In the genomic region with DNA sequence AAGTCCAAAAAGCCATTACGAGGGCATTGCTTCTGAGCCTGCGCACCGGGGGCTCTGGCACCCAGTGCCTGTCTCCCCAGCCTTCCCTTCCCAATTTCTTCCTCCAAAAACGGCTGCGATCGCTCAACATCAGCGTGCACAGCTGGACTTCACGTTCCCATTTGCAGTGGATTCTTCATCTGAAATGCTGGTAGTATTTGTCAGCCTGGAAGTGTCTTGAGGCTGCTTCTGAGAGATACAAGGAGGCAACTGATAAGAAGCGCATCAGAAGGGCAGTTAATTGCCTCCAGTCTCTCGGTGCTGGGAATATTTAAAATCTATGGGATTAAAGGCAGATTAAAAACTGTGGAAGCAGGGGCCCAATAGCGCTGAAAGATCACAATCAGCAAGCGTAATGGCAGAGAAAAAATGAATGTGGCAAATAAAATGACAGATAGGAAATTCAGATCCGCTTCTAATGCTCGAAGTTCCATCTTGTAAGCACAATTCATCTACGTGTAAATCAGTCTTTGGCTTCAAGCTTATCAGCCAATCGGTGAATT, we compare ENCODE assay signal across 24 cellular contexts.
A peak's percentile ranks its signal among the peaks of the same experiment; 100 is the strongest.
DNase-seq lines count a peak whose midpoint lies in the region; ATAC-seq, FAIRE-seq and TF ChIP-seq lines count a peak whose summit lies in the region.
"Had no signal": no experiment of that assay in that cellular context is flagged by ENCODE, and none has a peak within 500 bp of the region (broad histone marks: within the 10 kb centered on the region; RNA-seq: fewer than 3 reads in every experiment).

No MANE protein-coding gene starts in this region.

- H4K20me1 ChIP-seq in GM23338 (replicated peaks; ENCODE audit: insufficient read depth) (no peaks in the 10 kb centered on the region), H1 (replicated peaks in 1 of 2; ENCODE audit: control insufficient read depth in 1 of 2, insufficient read depth in 2 of 2, low read length in 2 of 2) (no peaks in the 10 kb centered on the region), neural progenitor cell (ENCODE audit: low read depth) (no peaks in the 10 kb centered on the region)
- H4K20me1 ChIP-seq: BLaER1 treated with 17β-estradiol and CSF1 and Interleukin-3, amounts not matched to agents 10 nM and 100 nM had no signal

- no peak overlapping the region; the same call in 1 of the 2 replicates for H2BK15ac ChIP-seq in H1 (ENCODE audit: low read length)

- peak overlapping the region; percentile 25; the same call in 1 of the 2 replicates for H3K4me3 ChIP-seq in BE2C (ENCODE audit: low read depth, low read length)
- no peak overlapping the region for H3K4me3 ChIP-seq in GM23338
- no peak overlapping the region for H3K4me3 ChIP-seq in H1 (ENCODE audit: extremely low read depth in 1 of 4, insufficient read depth in 2 of 4, low read depth in 3 of 4, low read length in 4 of 4)
- H3K4me3 ChIP-seq in neural progenitor cell = no peak overlapping the region
- H3K4me3 ChIP-seq: BLaER1 treated with 17β-estradiol and CSF1 and Interleukin-3, amounts not matched to agents 10 nM and 100 nM; GM12878 had no signal

- H3K4ac ChIP-seq in H1 (replicated peaks; ENCODE audit: insufficient read length, low read depth, low read length) = no peak overlapping the region

- no peaks in the 10 kb centered on the region for H3K9me2 ChIP-seq in GM23338 (ENCODE audit: insufficient read depth)

- no peak overlapping the region for H3K4me3 Mint-ChIP-seq in GM23338
- H3K4me3 Mint-ChIP-seq in neural progenitor cell = no peak overlapping the region
- H3K4me3 Mint-ChIP-seq: B cell; CD14-positive monocyte; CD4-positive, alpha-beta T cell; CD8-positive, alpha-beta memory T cell had no signal

- no peak overlapping the region for H2BK5ac ChIP-seq in H1 (ENCODE audit: low read depth, low read length)

- intact Hi-C loops in Right ventricle myocardium inferior (cut with DNase I) = no loop called here

- no peak overlapping the region for H4K91ac ChIP-seq in H1 (replicated peaks; ENCODE audit: insufficient read length, low read length)

- H3F3A ChIP-seq in GM23338 (replicated peaks; ENCODE audit: low read depth) = no peaks in the 10 kb centered on the region
- peaks cover 3% of the 10 kb centered on the region for H3F3A ChIP-seq in neural progenitor cell (ENCODE audit: low read depth)

- H3K56ac ChIP-seq in H1 (replicated peaks; ENCODE audit: insufficient read length, low read depth, low read length) = no peak overlapping the region

- POLR2A ChIA-PET in H1 (lab: Charles Lee; ENCODE audit: partially characterized antibody) = no interaction called here

- H2BK120ac ChIP-seq in H1 (replicated peaks; ENCODE audit: low read depth, low read length) = no peak overlapping the region

- H3K23me2 ChIP-seq in H1 (ENCODE audit: low read depth, low read length) = no peaks in the 10 kb centered on the region

- TF ChIP-seq POLR2A in H1 (IDR thresholded peaks at IDR 0.05; ENCODE audit: control extremely low read depth in 1 of 2, low read depth in 2 of 2, low read length in 2 of 2) = no peak

- no peaks in the 10 kb centered on the region for H3K36me3 Mint-ChIP-seq in GM23338 (ENCODE audit: low read depth)
- no peaks in the 10 kb centered on the region for H3K36me3 Mint-ChIP-seq in neural progenitor cell
- H3K36me3 Mint-ChIP-seq: CD14-positive monocyte; CD8-positive, alpha-beta memory T cell had no signal

- H3K9ac ChIP-seq in H1 (replicated peaks in 1 of 4; ENCODE audit: extremely low read depth in 1 of 4, low read depth in 3 of 4, low read length in 3 of 4) = no peak overlapping the region
- no peak overlapping the region for H3K9ac ChIP-seq in neural progenitor cell
- H3K9ac ChIP-seq: BLaER1 treated with 17β-estradiol and CSF1 and Interleukin-3, amounts not matched to agents 10 nM and 100 nM had no signal

- H2AK5ac ChIP-seq in H1 (ENCODE audit: low read depth, low read length) = no peak overlapping the region

- no peak overlapping the region for H3K23ac ChIP-seq in H1 (ENCODE audit: insufficient read length)

- no peak overlapping the region for H4K5ac ChIP-seq in H1 (ENCODE audit: insufficient read length, low read depth, low read length)

- H3K14ac ChIP-seq in H1 (ENCODE audit: insufficient read length) = no peak overlapping the region

- peaks cover 47% of the 10 kb centered on the region for H3K4me1 Mint-ChIP-seq in GM23338
- peaks cover 27% of the 10 kb centered on the region for H3K4me1 Mint-ChIP-seq in neural progenitor cell
- H3K4me1 Mint-ChIP-seq: B cell, CD14-positive monocyte had no signal

- TF ChIP-seq EP300 in H1 (IDR thresholded peaks at IDR 0.05; ENCODE audit: borderline replicate concordance in 1 of 2, low read depth in 2 of 2, low read length in 2 of 2) = no peak

- H3K79me2 ChIP-seq in GM23338 (replicated peaks; ENCODE audit: insufficient read depth) = no peaks in the 10 kb centered on the region
- H3K79me2 ChIP-seq in H1 (ENCODE audit: control insufficient read depth in 1 of 2, insufficient read depth in 2 of 2, low read length in 2 of 2) = no peaks in the 10 kb centered on the region
- H3K79me2 ChIP-seq in neural progenitor cell (ENCODE audit: low read depth) = no peaks in the 10 kb centered on the region

- H2BK20ac ChIP-seq in H1 (ENCODE audit: low read length) = no peak overlapping the region

- H4K8ac ChIP-seq in H1 (ENCODE audit: extremely low read depth, insufficient read depth, low read length) = peak overlapping the region; percentile 36; the same call in 1 of the 2 replicates

- no peak overlapping the region for H2BK12ac ChIP-seq in H1 (ENCODE audit: low read depth, low read length)

- peak overlapping the region; percentile 21; the same call in 1 of the 2 replicates for H2AFZ ChIP-seq in GM23338
- no peak overlapping the region for H2AFZ ChIP-seq in H1 (ENCODE audit: low read length)
- H2AFZ ChIP-seq in neural progenitor cell (replicated peaks) = peak overlapping the region; percentile 48

- H3K36me3 ChIP-seq in BE2C (no peaks in the 10 kb centered on the region), GM23338 (ENCODE audit: insufficient read depth) (no peaks in the 10 kb centered on the region), H1 (ENCODE audit: control insufficient read depth in 2 of 4, insufficient read depth in 4 of 4, low read length in 3 of 4) (no peaks in the 10 kb centered on the region), neural progenitor cell (no peaks in the 10 kb centered on the region)
- H3K36me3 ChIP-seq: BLaER1 treated with 17β-estradiol and CSF1 and Interleukin-3, amounts not matched to agents 10 nM and 100 nM had no signal

- ATAC-seq in GM23338 (no peak), Right ventricle myocardium inferior (no peak)
- ATAC-seq: GM12878 had no signal

- no peak for TF ChIP-seq RAD21 in H1 (IDR thresholded peaks at IDR 0.05 in 1 of 2, conservative IDR thresholded peaks at IDR 0.05 in 1 of 2; ENCODE audit: low read depth in 2 of 2, low read length in 2 of 2)

- 87% methylated on average over 16 of the region's 16 CpGs; no CpG with 5 or more reads in 1 of the 2 experiments for WGBS in H1 (ENCODE audit: extremely low coverage in 1 of 2, insufficient coverage in 1 of 2, insufficient read length in 1 of 2, insufficient replicate concordance in 2 of 2, low coverage in 1 of 2, low lambda C conversion rate in 2 of 2, missing lambda C conversion rate in 1 of 2), 2 experiments

- H3K4me1 ChIP-seq in BE2C (peaks cover 19% of the 10 kb centered on the region), GM23338 (ENCODE audit: insufficient read depth) (peaks cover 38% of the 10 kb centered on the region), H1 (replicated peaks in 1 of 4; ENCODE audit: control insufficient read depth in 3 of 4, insufficient read depth in 4 of 4, low read length in 3 of 4) (peaks cover 2 to 14% (median 9%) of the 10 kb centered on the region in 4 experiments), neural progenitor cell (peaks cover 29% of the 10 kb centered on the region)
- H3K4me1 ChIP-seq: BLaER1 treated with 17β-estradiol and CSF1 and Interleukin-3, amounts not matched to agents 10 nM and 100 nM had no signal

- H3K27me3 Mint-ChIP-seq in GM23338 (ENCODE audit: insufficient read depth, low read depth, poor library complexity) = peaks cover 5% of the 10 kb centered on the region
- no peaks in the 10 kb centered on the region for H3K27me3 Mint-ChIP-seq in neural progenitor cell (ENCODE audit: insufficient read depth, low read depth)
- H3K27me3 Mint-ChIP-seq: B cell had no signal

- H3K9me3 ChIP-seq in BE2C (no peaks in the 10 kb centered on the region), H1 (ENCODE audit: insufficient read depth in 2 of 2, low read depth in 1 of 2, low read length in 1 of 2) (no peaks in the 10 kb centered on the region), neural progenitor cell (ENCODE audit: low read depth) (no peaks in the 10 kb centered on the region)

- H3K27me3 ChIP-seq in BE2C (no peaks in the 10 kb centered on the region), GM23338 (ENCODE audit: insufficient read depth) (no peaks in the 10 kb centered on the region), H1 (replicated peaks in 1 of 4; ENCODE audit: control insufficient read depth in 3 of 4, extremely low read depth in 1 of 4, insufficient read depth in 3 of 4, low read length in 3 of 4) (no peaks in the 10 kb centered on the region), neural progenitor cell (no peaks in the 10 kb centered on the region)
- H3K27me3 ChIP-seq: BLaER1 treated with 17β-estradiol and CSF1 and Interleukin-3, amounts not matched to agents 10 nM and 100 nM had no signal

- TF ChIP-seq CTCF in BE2C (IDR thresholded peaks at IDR 0.05; ENCODE audit: low read depth, low read length) (no peak), GM23338 (conservative IDR thresholded peaks at IDR 0.05; ENCODE audit: low read depth in 2 of 2) (no peak), H1 (IDR thresholded peaks at IDR 0.05; ENCODE audit: control extremely low read depth in 1 of 3, insufficient read depth in 1 of 3, low read depth in 1 of 3, low read length in 3 of 3) (no peak), neural progenitor cell (IDR thresholded peaks at IDR 0.05) (no peak)

- 0 out of 2 replicates have a peak overlapping the region, but pooled peaks have one; percentile 31 for H3K4me2 ChIP-seq in GM23338
- no peak overlapping the region for H3K4me2 ChIP-seq in H1 (ENCODE audit: insufficient read depth in 1 of 2, low read depth in 2 of 2, low read length in 2 of 2)
- H3K4me2 ChIP-seq in neural progenitor cell = no peak overlapping the region
- H3K4me2 ChIP-seq: BLaER1 treated with 17β-estradiol and CSF1 and Interleukin-3, amounts not matched to agents 10 nM and 100 nM had no signal

- no peaks in the 10 kb centered on the region for H3K79me1 ChIP-seq in H1 (ENCODE audit: low read depth, low read length)

- H3K27ac Mint-ChIP-seq in GM23338 = no peak overlapping the region
- no peak overlapping the region for H3K27ac Mint-ChIP-seq in neural progenitor cell
- H3K27ac Mint-ChIP-seq: B cell; CD14-positive monocyte; CD4-positive, alpha-beta T cell had no signal

- FAIRE-seq in H1 (lab: Jason Lieb, UNC) = no peak
- FAIRE-seq: A204.1, D721Med, GM12878, GM19239 had no signal

- H3K27ac ChIP-seq in GM23338 (ENCODE audit: low read depth) = no peak overlapping the region
- no peak overlapping the region for H3K27ac ChIP-seq in H1 (ENCODE audit: low read depth, low read length)
- no peak overlapping the region for H3K27ac ChIP-seq in neural progenitor cell
- H3K27ac ChIP-seq: BLaER1 treated with 17β-estradiol and CSF1 and Interleukin-3, amounts not matched to agents 10 nM and 100 nM had no signal

- CTCF ChIA-PET in H1 (lab: Charles Lee; ENCODE audit: partially characterized antibody) = interaction anchor here (0.9 to 2.9 kb wide), 4 partner anchors 9 to 423 kb away, joined by 3 to 27 read pairs (median 4); no protein-coding TSS in a partner anchor

- H3K9me3 Mint-ChIP-seq in GM23338 (no peaks in the 10 kb centered on the region), neural progenitor cell (no peaks in the 10 kb centered on the region)
- H3K9me3 Mint-ChIP-seq: CD4-positive, alpha-beta T cell had no signal

- no peak for DNase-seq in BE2C
- DNase-seq in GM23338 (ENCODE audit: low spot score) = no peak
- no peak for DNase-seq in H1 (ENCODE audit: low read depth in 1 of 2, low spot score in 2 of 2)
- peak; percentile 7 for DNase-seq in neural progenitor cell (ENCODE audit: low spot score)
- DNase-seq in central memory CD4-positive, alpha-beta T cell = no peak
- no peak for DNase-seq in Right ventricle myocardium inferior (ENCODE audit: missing footprints)
- no peak for DNase-seq in 8988T
- no peak for DNase-seq in NCI-H1694 treated with DMSO at 0.1 percent for 48 hours (lab: John Stamatoyannopoulos, UW)
- DNase-seq: CD4-positive, alpha-beta T cell; CD8-positive, alpha-beta memory T cell; DMS 273 treated with DMSO at 0.1 percent for 48 hours; DMS79; EL; GDM1; GOT3; H7; HCEC 1CT had no signal

- H3K18ac ChIP-seq in H1 (ENCODE audit: extremely low read depth, low read length) = no peak overlapping the region
